24 cellular contexts compared by ENCODE assay signal in genomic region chr18:12398625-12399024, GRCh38.
"Had no signal": no experiment of that assay in that cellular context is flagged by ENCODE, and none has a peak within 500 bp of the region (broad histone marks: within the 10 kb centered on the region; RNA-seq: fewer than 3 reads in every experiment).

No MANE protein-coding gene starts in this region.

- H3K36me3 ChIP-seq: gastrocnemius medialis, neural progenitor cell, sigmoid colon, spleen, transverse colon, upper lobe of right lung, uterus had no signal

- H3K27me3 ChIP-seq: dorsolateral prefrontal cortex, neural progenitor cell, sigmoid colon, transverse colon, upper lobe of right lung, uterus had no signal

- H2AFZ ChIP-seq: neural progenitor cell had no signal

- DNase-seq: cortex of kidney; dorsolateral prefrontal cortex; effector CD4-positive, alpha-beta T cell; foreskin fibroblast; gastrocnemius medialis; head of caudate nucleus; mesenchymal stem cell; mucosa of descending colon; naive B cell; psoas muscle; right cardiac atrium; stimulated activated CD4-positive, alpha-beta T cell treated with anti-CD3 and anti-CD28 coated beads, Interleukin-4, amount 100 ng/mL, for 4 hours; transverse colon; uterus had no signal

- H3K36me3 Mint-ChIP-seq: mesothelial cell of epicardium; naive B cell; natural killer cell treated with Interleukin-12 subunit alpha and Interleukin-12 subunit beta and Interleukin-15 and Interleukin-18, amount 100 ng/mL, for 72 hours; neural progenitor cell; stimulated activated memory B cell treated with anti-CD40 and anti-IgM and Interleukin-4, amounts not matched to agents 10 μg/mL and 1 μg/mL and 100 μg/mL, for 72 hours had no signal

- H3K27ac ChIP-seq: dorsolateral prefrontal cortex, gastrocnemius medialis, neural progenitor cell, psoas muscle, sigmoid colon, skin epidermis, spleen, transverse colon, upper lobe of right lung, uterus had no signal

- H3K4me1 Mint-ChIP-seq: naive B cell had no signal

- H3K4me3 Mint-ChIP-seq: mesothelial cell of epicardium; naive B cell; natural killer cell treated with Interleukin-12 subunit alpha and Interleukin-12 subunit beta and Interleukin-15 and Interleukin-18, amount 100 ng/mL, for 72 hours; neural progenitor cell; stimulated activated memory B cell treated with anti-CD40 and anti-IgM and Interleukin-4, amounts not matched to agents 10 μg/mL and 1 μg/mL and 100 μg/mL, for 72 hours; stimulated activated naive CD8-positive, alpha-beta T cell treated with anti-CD3 and anti-CD28 coated beads, Interleukin-15, Interleukin-2, amounts not matched to agents 100 ng/mL and 50 ng/mL, for 24 hours had no signal

- H3K4me1 ChIP-seq: gastrocnemius medialis, neural progenitor cell, psoas muscle, sigmoid colon, spleen, upper lobe of right lung, uterus had no signal

- H3K9me3 Mint-ChIP-seq: mesothelial cell of epicardium; naive B cell; natural killer cell treated with Interleukin-12 subunit alpha and Interleukin-12 subunit beta and Interleukin-15 and Interleukin-18, amount 100 ng/mL, for 72 hours; neural progenitor cell; stimulated activated memory B cell treated with anti-CD40 and anti-IgM and Interleukin-4, amounts not matched to agents 10 μg/mL and 1 μg/mL and 100 μg/mL, for 72 hours; stimulated activated naive CD8-positive, alpha-beta T cell treated with anti-CD3 and anti-CD28 coated beads, Interleukin-15, Interleukin-2, amounts not matched to agents 100 ng/mL and 50 ng/mL, for 24 hours had no signal

- H3K4me3 ChIP-seq: dorsolateral prefrontal cortex, gastrocnemius medialis, lung, mucosa of descending colon, neural progenitor cell, psoas muscle, sigmoid colon, skin epidermis, spleen, transverse colon, upper lobe of right lung, uterus had no signal

- H3K9me3 ChIP-seq: gastrocnemius medialis, mucosa of descending colon, psoas muscle, sigmoid colon, spleen, transverse colon, upper lobe of right lung, uterus had no signal

- H3K4me2 ChIP-seq: neural progenitor cell had no signal

- H3K9ac ChIP-seq: neural progenitor cell had no signal

- H3K27ac Mint-ChIP-seq: mesothelial cell of epicardium; naive B cell; natural killer cell treated with Interleukin-12 subunit alpha and Interleukin-12 subunit beta and Interleukin-15 and Interleukin-18, amount 100 ng/mL, for 72 hours; neural progenitor cell; stimulated activated memory B cell treated with anti-CD40 and anti-IgM and Interleukin-4, amounts not matched to agents 10 μg/mL and 1 μg/mL and 100 μg/mL, for 72 hours; stimulated activated naive CD8-positive, alpha-beta T cell treated with anti-CD3 and anti-CD28 coated beads, Interleukin-15, Interleukin-2, amounts not matched to agents 100 ng/mL and 50 ng/mL, for 24 hours had no signal
